Comparison of ENCODE assay signal across 1 cellular context in the genomic region with DNA sequence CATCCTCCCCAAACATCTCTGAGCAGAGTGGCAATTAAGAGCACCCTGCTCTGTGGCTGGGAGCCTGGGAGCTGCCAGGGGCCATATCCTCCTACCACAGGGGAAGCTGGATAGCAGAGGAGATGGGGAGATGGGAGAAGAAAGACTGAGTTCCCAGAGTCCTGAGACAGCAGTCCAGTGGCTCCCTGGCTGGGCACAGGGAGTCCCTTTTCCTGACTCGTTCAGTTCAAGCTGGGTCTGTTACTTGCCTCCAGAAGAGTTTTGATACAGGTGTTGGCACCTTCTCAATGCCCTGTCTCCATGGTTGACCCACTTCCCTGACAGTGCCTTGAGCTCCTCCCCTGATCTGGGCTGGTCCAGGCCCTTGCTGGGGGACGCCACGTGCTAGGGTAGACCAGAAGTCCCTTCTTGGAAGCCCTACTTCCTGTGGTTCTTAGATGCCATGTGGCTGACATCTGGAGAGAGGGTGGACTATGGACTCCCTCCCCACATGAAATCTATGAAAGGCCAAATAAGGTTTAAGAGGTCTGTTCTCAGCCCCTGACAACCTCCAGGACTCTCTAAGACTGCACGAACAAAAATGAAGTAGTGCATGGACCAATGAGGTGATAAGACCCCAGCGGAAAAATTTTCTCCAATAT.
A peak's percentile ranks its signal among the peaks of the same experiment; 100 is the strongest.
TF ChIP-seq lines count a peak whose summit lies in the region.

No MANE protein-coding gene starts in this region.

TF ChIP-seq in HepG2, 621 proteins besides CTCF, POLR2A, EP300 and RAD21 (continued from another document and continues in another):
- TF ChIP-seq, protein P1, sequence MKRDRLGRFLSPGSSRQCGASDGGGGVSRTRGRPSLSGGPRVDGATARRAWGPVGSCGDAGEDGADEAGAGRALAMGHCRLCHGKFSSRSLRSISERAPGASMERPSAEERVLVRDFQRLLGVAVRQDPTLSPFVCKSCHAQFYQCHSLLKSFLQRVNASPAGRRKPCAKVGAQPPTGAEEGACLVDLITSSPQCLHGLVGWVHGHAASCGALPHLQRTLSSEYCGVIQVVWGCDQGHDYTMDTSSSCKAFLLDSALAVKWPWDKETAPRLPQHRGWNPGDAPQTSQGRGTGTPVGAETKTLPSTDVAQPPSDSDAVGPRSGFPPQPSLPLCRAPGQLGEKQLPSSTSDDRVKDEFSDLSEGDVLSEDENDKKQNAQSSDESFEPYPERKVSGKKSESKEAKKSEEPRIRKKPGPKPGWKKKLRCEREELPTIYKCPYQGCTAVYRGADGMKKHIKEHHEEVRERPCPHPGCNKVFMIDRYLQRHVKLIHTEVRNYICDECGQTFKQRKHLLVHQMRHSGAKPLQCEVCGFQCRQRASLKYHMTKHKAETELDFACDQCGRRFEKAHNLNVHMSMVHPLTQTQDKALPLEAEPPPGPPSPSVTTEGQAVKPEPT (CRISPR knock-in tag; IDR thresholded peaks at IDR 0.05; ENCODE audit: low read depth) = 0 out of 2 replicates have a peak, but pooled peaks have one; percentile 18
- TF ChIP-seq PHF5A (CRISPR knock-in tag; IDR thresholded peaks at IDR 0.05; ENCODE audit: low read depth, unreplicated experiment) = no peak
- TF ChIP-seq TCF7 (IDR thresholded peaks at IDR 0.05; ENCODE audit: low read depth) = 0 out of 2 replicates have a peak, but pooled peaks have one; percentile 18
- TF ChIP-seq, protein P2, sequence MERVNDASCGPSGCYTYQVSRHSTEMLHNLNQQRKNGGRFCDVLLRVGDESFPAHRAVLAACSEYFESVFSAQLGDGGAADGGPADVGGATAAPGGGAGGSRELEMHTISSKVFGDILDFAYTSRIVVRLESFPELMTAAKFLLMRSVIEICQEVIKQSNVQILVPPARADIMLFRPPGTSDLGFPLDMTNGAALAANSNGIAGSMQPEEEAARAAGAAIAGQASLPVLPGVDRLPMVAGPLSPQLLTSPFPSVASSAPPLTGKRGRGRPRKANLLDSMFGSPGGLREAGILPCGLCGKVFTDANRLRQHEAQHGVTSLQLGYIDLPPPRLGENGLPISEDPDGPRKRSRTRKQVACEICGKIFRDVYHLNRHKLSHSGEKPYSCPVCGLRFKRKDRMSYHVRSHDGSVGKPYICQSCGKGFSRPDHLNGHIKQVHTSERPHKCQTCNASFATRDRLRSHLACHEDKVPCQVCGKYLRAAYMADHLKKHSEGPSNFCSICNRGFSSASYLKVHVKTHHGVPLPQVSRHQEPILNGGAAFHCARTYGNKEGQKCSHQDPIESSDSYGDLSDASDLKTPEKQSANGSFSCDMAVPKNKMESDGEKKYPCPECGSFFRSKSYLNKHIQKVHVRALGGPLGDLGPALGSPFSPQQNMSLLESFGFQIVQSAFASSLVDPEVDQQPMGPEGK (CRISPR knock-in tag; IDR thresholded peaks at IDR 0.05) = peak; percentile 43
- TF ChIP-seq, protein P3, sequence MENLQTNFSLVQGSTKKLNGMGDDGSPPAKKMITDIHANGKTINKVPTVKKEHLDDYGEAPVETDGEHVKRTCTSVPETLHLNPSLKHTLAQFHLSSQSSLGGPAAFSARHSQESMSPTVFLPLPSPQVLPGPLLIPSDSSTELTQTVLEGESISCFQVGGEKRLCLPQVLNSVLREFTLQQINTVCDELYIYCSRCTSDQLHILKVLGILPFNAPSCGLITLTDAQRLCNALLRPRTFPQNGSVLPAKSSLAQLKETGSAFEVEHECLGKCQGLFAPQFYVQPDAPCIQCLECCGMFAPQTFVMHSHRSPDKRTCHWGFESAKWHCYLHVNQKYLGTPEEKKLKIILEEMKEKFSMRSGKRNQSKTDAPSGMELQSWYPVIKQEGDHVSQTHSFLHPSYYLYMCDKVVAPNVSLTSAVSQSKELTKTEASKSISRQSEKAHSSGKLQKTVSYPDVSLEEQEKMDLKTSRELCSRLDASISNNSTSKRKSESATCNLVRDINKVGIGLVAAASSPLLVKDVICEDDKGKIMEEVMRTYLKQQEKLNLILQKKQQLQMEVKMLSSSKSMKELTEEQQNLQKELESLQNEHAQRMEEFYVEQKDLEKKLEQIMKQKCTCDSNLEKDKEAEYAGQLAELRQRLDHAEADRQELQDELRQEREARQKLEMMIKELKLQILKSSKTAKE (CRISPR knock-in tag; IDR thresholded peaks at IDR 0.05; ENCODE audit: borderline replicate concordance) = peak; percentile 58; the same call in 1 of the 2 replicates
- no peak for TF ChIP-seq ZSCAN31 (CRISPR knock-in tag; IDR thresholded peaks at IDR 0.05; ENCODE audit: low read depth)
- no peak for TF ChIP-seq ELF1 (CRISPR knock-in tag; IDR thresholded peaks at IDR 0.05)
- TF ChIP-seq ZNF251 (CRISPR knock-in tag; IDR thresholded peaks at IDR 0.05) = no peak
- TF ChIP-seq, protein P4, sequence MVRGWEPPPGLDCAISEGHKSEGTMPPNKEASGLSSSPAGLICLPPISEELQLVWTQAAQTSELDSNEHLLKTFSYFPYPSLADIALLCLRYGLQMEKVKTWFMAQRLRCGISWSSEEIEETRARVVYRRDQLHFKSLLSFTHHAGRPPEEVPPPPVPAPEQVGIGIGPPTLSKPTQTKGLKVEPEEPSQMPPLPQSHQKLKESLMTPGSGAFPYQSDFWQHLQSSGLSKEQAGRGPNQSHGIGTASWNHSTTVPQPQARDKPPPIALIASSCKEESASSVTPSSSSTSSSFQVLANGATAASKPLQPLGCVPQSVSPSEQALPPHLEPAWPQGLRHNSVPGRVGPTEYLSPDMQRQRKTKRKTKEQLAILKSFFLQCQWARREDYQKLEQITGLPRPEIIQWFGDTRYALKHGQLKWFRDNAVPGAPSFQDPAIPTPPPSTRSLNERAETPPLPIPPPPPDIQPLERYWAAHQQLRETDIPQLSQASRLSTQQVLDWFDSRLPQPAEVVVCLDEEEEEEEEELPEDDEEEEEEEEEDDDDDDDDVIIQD (CRISPR knock-in tag; IDR thresholded peaks at IDR 0.05; ENCODE audit: low read depth) = no peak
- TF ChIP-seq PPARG (CRISPR knock-in tag; conservative IDR thresholded peaks at IDR 0.05) = peak; percentile 48; the same call in 1 of the 2 replicates
- TF ChIP-seq ZNF143 (CRISPR knock-in tag; IDR thresholded peaks at IDR 0.05) = no peak
- TF ChIP-seq ZNF724P (CRISPR knock-in tag; IDR thresholded peaks at IDR 0.05; ENCODE audit: borderline replicate concordance) = no peak
- no peak for TF ChIP-seq TAF15 (IDR thresholded peaks at IDR 0.05; ENCODE audit: low read depth, low read length, poor library complexity, severe bottlenecking)
- peak; percentile 63 for TF ChIP-seq AGO2 (optimal IDR thresholded peaks at IDR 0.05; ENCODE audit: low read depth, low read length)
- TF ChIP-seq MEF2D (CRISPR knock-in tag; IDR thresholded peaks at IDR 0.05) = 0 out of 2 replicates have a peak, but pooled peaks have one; percentile 13
- 0 out of 2 replicates have a peak, but pooled peaks have one; percentile 67 for TF ChIP-seq SATB2 (CRISPR knock-in tag; IDR thresholded peaks at IDR 0.05)
- no peak for TF ChIP-seq ZNF431 (CRISPR knock-in tag; IDR thresholded peaks at IDR 0.05; ENCODE audit: borderline replicate concordance, low read depth)
- TF ChIP-seq ZNF883 (CRISPR knock-in tag; IDR thresholded peaks at IDR 0.05; ENCODE audit: not compliant biosample characterization) = peak; percentile 72
- 0 out of 2 replicates have a peak, but pooled peaks have one; percentile 40 for TF ChIP-seq ZNF274 (CRISPR knock-in tag; IDR thresholded peaks at IDR 0.05)
- no peak for TF ChIP-seq RFX5 (IDR thresholded peaks at IDR 0.05; ENCODE audit: low read depth, low read length)
- no peak for TF ChIP-seq ZNF260 (CRISPR knock-in tag; IDR thresholded peaks at IDR 0.05; ENCODE audit: borderline replicate concordance, low read depth)
- TF ChIP-seq, protein P5, sequence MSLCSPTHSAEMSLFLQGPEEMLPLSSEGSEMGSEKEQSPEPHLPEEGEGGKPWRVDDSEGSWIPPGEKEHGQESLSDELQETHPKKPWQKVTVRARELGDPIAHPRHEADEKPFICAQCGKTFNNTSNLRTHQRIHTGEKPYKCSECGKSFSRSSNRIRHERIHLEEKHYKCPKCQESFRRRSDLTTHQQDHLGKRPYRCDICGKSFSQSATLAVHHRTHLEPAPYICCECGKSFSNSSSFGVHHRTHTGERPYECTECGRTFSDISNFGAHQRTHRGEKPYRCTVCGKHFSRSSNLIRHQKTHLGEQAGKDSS (CRISPR knock-in tag; IDR thresholded peaks at IDR 0.05; ENCODE audit: borderline replicate concordance, low read depth) = peak; percentile 25; the same call in 1 of the 2 replicates
- TF ChIP-seq ZNF709 (CRISPR knock-in tag; IDR thresholded peaks at IDR 0.05) = peak; percentile 66; the same call in 1 of the 2 replicates
- TF ChIP-seq, protein P6, sequence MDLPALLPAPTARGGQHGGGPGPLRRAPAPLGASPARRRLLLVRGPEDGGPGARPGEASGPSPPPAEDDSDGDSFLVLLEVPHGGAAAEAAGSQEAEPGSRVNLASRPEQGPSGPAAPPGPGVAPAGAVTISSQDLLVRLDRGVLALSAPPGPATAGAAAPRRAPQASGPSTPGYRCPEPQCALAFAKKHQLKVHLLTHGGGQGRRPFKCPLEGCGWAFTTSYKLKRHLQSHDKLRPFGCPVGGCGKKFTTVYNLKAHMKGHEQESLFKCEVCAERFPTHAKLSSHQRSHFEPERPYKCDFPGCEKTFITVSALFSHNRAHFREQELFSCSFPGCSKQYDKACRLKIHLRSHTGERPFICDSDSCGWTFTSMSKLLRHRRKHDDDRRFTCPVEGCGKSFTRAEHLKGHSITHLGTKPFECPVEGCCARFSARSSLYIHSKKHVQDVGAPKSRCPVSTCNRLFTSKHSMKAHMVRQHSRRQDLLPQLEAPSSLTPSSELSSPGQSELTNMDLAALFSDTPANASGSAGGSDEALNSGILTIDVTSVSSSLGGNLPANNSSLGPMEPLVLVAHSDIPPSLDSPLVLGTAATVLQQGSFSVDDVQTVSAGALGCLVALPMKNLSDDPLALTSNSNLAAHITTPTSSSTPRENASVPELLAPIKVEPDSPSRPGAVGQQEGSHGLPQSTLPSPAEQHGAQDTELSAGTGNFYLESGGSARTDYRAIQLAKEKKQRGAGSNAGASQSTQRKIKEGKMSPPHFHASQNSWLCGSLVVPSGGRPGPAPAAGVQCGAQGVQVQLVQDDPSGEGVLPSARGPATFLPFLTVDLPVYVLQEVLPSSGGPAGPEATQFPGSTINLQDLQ (CRISPR knock-in tag; IDR thresholded peaks at IDR 0.05) = 0 out of 2 replicates have a peak, but pooled peaks have one; percentile 66
- TF ChIP-seq ZNF83 (CRISPR knock-in tag; IDR thresholded peaks at IDR 0.05; ENCODE audit: borderline replicate concordance) = no peak
- no peak for TF ChIP-seq RFX1 (IDR thresholded peaks at IDR 0.05)
- TF ChIP-seq SMAD9 (CRISPR knock-in tag; IDR thresholded peaks at IDR 0.05) = 0 out of 2 replicates have a peak, but pooled peaks have one; percentile 77
- TF ChIP-seq, protein P7, sequence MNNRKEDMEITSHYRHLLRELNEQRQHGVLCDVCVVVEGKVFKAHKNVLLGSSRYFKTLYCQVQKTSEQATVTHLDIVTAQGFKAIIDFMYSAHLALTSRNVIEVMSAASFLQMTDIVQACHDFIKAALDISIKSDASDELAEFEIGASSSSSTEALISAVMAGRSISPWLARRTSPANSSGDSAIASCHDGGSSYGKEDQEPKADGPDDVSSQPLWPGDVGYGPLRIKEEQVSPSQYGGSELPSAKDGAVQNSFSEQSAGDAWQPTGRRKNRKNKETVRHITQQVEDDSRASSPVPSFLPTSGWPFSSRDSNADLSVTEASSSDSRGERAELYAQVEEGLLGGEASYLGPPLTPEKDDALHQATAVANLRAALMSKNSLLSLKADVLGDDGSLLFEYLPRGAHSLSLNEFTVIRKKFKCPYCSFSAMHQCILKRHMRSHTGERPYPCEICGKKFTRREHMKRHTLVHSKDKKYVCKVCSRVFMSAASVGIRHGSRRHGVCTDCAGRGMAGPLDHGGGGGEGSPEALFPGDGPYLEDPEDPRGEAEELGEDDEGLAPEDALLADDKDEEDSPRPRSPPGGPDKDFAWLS (CRISPR knock-in tag; IDR thresholded peaks at IDR 0.05; ENCODE audit: borderline replicate concordance) = no peak
- TF ChIP-seq ZNF329 (CRISPR knock-in tag; IDR thresholded peaks at IDR 0.05; ENCODE audit: low read depth) = no peak
- no peak for TF ChIP-seq ZNF713 (CRISPR knock-in tag; IDR thresholded peaks at IDR 0.05)
- no peak for TF ChIP-seq ATF1 (CRISPR knock-in tag; IDR thresholded peaks at IDR 0.05)
- no peak for TF ChIP-seq ZNF264 (CRISPR knock-in tag; IDR thresholded peaks at IDR 0.05)
- TF ChIP-seq, protein P8, sequence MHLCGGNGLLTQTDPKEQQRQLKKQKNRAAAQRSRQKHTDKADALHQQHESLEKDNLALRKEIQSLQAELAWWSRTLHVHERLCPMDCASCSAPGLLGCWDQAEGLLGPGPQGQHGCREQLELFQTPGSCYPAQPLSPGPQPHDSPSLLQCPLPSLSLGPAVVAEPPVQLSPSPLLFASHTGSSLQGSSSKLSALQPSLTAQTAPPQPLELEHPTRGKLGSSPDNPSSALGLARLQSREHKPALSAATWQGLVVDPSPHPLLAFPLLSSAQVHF (CRISPR knock-in tag; IDR thresholded peaks at IDR 0.05) = no peak
- TF ChIP-seq, protein P9, sequence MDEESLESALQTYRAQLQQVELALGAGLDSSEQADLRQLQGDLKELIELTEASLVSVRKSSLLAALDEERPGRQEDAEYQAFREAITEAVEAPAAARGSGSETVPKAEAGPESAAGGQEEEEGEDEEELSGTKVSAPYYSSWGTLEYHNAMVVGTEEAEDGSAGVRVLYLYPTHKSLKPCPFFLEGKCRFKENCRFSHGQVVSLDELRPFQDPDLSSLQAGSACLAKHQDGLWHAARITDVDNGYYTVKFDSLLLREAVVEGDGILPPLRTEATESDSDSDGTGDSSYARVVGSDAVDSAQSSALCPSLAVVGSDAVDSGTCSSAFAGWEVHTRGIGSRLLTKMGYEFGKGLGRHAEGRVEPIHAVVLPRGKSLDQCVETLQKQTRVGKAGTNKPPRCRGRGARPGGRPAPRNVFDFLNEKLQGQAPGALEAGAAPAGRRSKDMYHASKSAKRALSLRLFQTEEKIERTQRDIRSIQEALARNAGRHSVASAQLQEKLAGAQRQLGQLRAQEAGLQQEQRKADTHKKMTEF (CRISPR knock-in tag; IDR thresholded peaks at IDR 0.05) = peak; percentile 27; the same call in 1 of the 2 replicates
- TF ChIP-seq, protein P10, sequence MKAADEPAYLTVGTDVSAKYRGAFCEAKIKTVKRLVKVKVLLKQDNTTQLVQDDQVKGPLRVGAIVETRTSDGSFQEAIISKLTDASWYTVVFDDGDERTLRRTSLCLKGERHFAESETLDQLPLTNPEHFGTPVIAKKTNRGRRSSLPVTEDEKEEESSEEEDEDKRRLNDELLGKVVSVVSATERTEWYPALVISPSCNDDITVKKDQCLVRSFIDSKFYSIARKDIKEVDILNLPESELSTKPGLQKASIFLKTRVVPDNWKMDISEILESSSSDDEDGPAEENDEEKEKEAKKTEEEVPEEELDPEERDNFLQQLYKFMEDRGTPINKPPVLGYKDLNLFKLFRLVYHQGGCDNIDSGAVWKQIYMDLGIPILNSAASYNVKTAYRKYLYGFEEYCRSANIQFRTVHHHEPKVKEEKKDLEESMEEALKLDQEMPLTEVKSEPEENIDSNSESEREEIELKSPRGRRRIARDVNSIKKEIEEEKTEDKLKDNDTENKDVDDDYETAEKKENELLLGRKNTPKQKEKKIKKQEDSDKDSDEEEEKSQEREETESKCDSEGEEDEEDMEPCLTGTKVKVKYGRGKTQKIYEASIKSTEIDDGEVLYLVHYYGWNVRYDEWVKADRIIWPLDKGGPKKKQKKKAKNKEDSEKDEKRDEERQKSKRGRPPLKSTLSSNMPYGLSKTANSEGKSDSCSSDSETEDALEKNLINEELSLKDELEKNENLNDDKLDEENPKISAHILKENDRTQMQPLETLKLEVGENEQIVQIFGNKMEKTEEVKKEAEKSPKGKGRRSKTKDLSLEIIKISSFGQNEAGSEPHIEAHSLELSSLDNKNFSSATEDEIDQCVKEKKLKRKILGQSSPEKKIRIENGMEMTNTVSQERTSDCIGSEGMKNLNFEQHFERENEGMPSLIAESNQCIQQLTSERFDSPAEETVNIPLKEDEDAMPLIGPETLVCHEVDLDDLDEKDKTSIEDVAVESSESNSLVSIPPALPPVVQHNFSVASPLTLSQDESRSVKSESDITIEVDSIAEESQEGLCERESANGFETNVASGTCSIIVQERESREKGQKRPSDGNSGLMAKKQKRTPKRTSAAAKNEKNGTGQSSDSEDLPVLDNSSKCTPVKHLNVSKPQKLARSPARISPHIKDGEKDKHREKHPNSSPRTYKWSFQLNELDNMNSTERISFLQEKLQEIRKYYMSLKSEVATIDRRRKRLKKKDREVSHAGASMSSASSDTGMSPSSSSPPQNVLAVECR (CRISPR knock-in tag; IDR thresholded peaks at IDR 0.05; ENCODE audit: borderline replicate concordance) = peak; percentile 60; the same call in 1 of the 2 replicates
